Comparison of ENCODE assay signal across 20 cellular contexts in genomic region chr15:43774062-43774461, GRCh38. TPM values are rescaled to one million over a fixed set of nuclear protein-coding genes. Genes with fewer than 3 reads are reported as not detected.
DNase-seq lines count a peak whose midpoint lies in the region; ATAC-seq, FAIRE-seq and TF ChIP-seq lines count a peak whose summit lies in the region.
"Had no signal": no experiment of that assay in that cellular context is flagged by ENCODE, and none has a peak within 500 bp of the region (broad histone marks: within the 10 kb centered on the region; RNA-seq: fewer than 3 reads in every experiment).

No MANE protein-coding gene starts in this region.

- no peak for FAIRE-seq in HepG2 (lab: Jason Lieb, UNC)
- FAIRE-seq: HTR-8/SVneo had no signal

- CTCF ChIA-PET in HepG2 (lab: Yijun Ruan, JAX; ENCODE audit: low intra/inter-chr PET ratio, low total read pairs): no interaction called here

- no peak for TF ChIP-seq EP300 in HepG2 (IDR thresholded peaks at IDR 0.05; ENCODE audit: low read depth in 2 of 2, low read length in 2 of 2)
- TF ChIP-seq EP300 in HepG2 (CRISPR knock-in tag; IDR thresholded peaks at IDR 0.05; ENCODE audit: borderline replicate concordance): no peak

- no TSS peak for BruUV-seq in HepG2 (replicated peaks; lab: Mats Ljungman, UMichigan)

- no peak for TF ChIP-seq RAD21 in HepG2 (CRISPR knock-in tag; IDR thresholded peaks at IDR 0.05)

- H3K9me3 ChIP-seq in HepG2 (ENCODE audit: low read length): no peaks in the 10 kb centered on the region
- no peaks in the 10 kb centered on the region for H3K9me3 ChIP-seq in right lobe of liver
- H3K9me3 ChIP-seq in T-helper 17 cell (ENCODE audit: control insufficient read depth, low read length, poor library complexity, severe bottlenecking): no peaks in the 10 kb centered on the region
- H3K9me3 ChIP-seq: body of pancreas, vagina had no signal

- no peaks in the 10 kb centered on the region for H4K20me1 ChIP-seq in HepG2 (ENCODE audit: insufficient read depth, low read length)

- no peaks in the 10 kb centered on the region for H3K9me3 Mint-ChIP-seq in type B pancreatic cell
- H3K9me3 Mint-ChIP-seq: activated CD4-positive, alpha-beta memory T cell treated with anti-CD3 and anti-CD28 coated beads, Interleukin-2, amount 10 ng/mL, durations not matched to agents 7 days and 5 days; memory B cell; neural progenitor cell had no signal

- no peak overlapping the region for H3K9ac ChIP-seq in HepG2 (ENCODE audit: insufficient read depth, low read depth, low read length)
- H3K9ac ChIP-seq: neural progenitor cell had no signal

- H3K4me3 ChIP-seq in HepG2 (replicated peaks in 1 of 3; ENCODE audit: insufficient read depth in 1 of 3, low read depth in 2 of 3, low read length in 3 of 3): no peak overlapping the region
- H3K4me3 ChIP-seq in right lobe of liver: no peak overlapping the region
- H3K4me3 ChIP-seq: body of pancreas, neural progenitor cell, vagina had no signal

- in situ Hi-C loops in HepG2 (cut with HindIII; ENCODE audit: extremely low pct_ligation_motif_present, low pct_unique_long_range_greater_than_20kb): loop anchor here (10.0 to 25.0 kb wide), 2 partner anchors 259 to 337 kb away; partner anchors contain the start of gene MAP1A

- no peak overlapping the region for H2AFZ ChIP-seq in HepG2 (ENCODE audit: low read length)
- H2AFZ ChIP-seq: neural progenitor cell had no signal

- TF ChIP-seq POLR2A in HepG2 (IDR thresholded peaks at IDR 0.05; ENCODE audit: insufficient read depth in 1 of 2, low read depth in 2 of 2, low read length in 2 of 2): no peak
- no peak for TF ChIP-seq POLR2A in right lobe of liver (IDR thresholded peaks at IDR 0.05)

- H3K27ac Mint-ChIP-seq in T-helper 17 cell (peak overlapping the region; percentile 69), type B pancreatic cell (peak overlapping the region; percentile 69)
- H3K27ac Mint-ChIP-seq: activated CD4-positive, alpha-beta memory T cell treated with anti-CD3 and anti-CD28 coated beads, Interleukin-2, amount 10 ng/mL, durations not matched to agents 7 days and 5 days; memory B cell; neural progenitor cell had no signal

- POLR2A ChIA-PET in HepG2 (lab: Yijun Ruan, JAX): interaction anchor here (0.9 to 4.0 kb wide), 2 partner anchors 16 to 19 kb away, joined by 3 to 31 read pairs; no protein-coding TSS in a partner anchor

- H3K36me3 ChIP-seq in HepG2 (replicated peaks in 1 of 2; ENCODE audit: control insufficient read depth in 1 of 2, insufficient read depth in 2 of 2, low read length in 2 of 2) (peaks cover 6 to 44% of the 10 kb centered on the region in 2 experiments), right lobe of liver (peaks cover 10 to 48% (median 36%) of the 10 kb centered on the region in 4 donors)

- no peak overlapping the region for H3K4me3 Mint-ChIP-seq in T-helper 17 cell
- no peak overlapping the region for H3K4me3 Mint-ChIP-seq in type B pancreatic cell
- H3K4me3 Mint-ChIP-seq: activated CD4-positive, alpha-beta memory T cell treated with anti-CD3 and anti-CD28 coated beads, Interleukin-2, amount 10 ng/mL, durations not matched to agents 7 days and 5 days; memory B cell; neural progenitor cell had no signal

- H3K4me1 ChIP-seq in HepG2 (ENCODE audit: insufficient read depth, low read length): peaks cover 15% of the 10 kb centered on the region
- peaks cover 0 to 7% (median 2%) of the 10 kb centered on the region in 4 donors for H3K4me1 ChIP-seq in right lobe of liver
- H3K4me1 ChIP-seq: neural progenitor cell had no signal

- DNase-seq in HepG2 (ENCODE audit: low spot score) (no peak), right lobe of liver (no peak), T-helper 17 cell (no peak), type B pancreatic cell (ENCODE audit: extremely low spot score, unreplicated experiment) (no peak)
- no peak for DNase-seq in stimulated activated CD4-positive, alpha-beta T cell treated with anti-CD3 and anti-CD28 coated beads, Interleukin-4, amount 100 ng/mL, for 24 hours
- DNase-seq: activated CD4-positive, alpha-beta memory T cell treated with anti-CD3 and anti-CD28 coated beads, Interleukin-2, amount 10 ng/mL, durations not matched to agents 7 days and 5 days; activated effector memory CD4-positive, alpha-beta T cell treated with Interleukin-2 at 50 U/mL for 16 hours; body of pancreas; head of caudate nucleus; islet precursor cell; NCI-H187 treated with DMSO at 0.1 percent for 48 hours; NCI-H524 treated with DMSO at 0.1 percent for 48 hours; stimulated activated CD4-positive, alpha-beta T cell treated with anti-CD3 and anti-CD28 coated beads, Interleukin-15, amount 100 ng/mL, for 24 hours had no signal

- H3K27me3 ChIP-seq in HepG2 (ENCODE audit: control insufficient read depth in 1 of 2, insufficient read depth in 2 of 2, low read length in 2 of 2): no peaks in the 10 kb centered on the region
- H3K27me3 ChIP-seq in right lobe of liver: no peaks in the 10 kb centered on the region
- H3K27me3 ChIP-seq: body of pancreas, vagina had no signal

- TF ChIP-seq CTCF in HepG2 (CRISPR knock-in tag; IDR thresholded peaks at IDR 0.05): no peak
- TF ChIP-seq CTCF in right lobe of liver (IDR thresholded peaks at IDR 0.05): no peak
- TF ChIP-seq CTCF in type B pancreatic cell (conservative IDR thresholded peaks at IDR 0.05): no peak

- H3K27ac ChIP-seq in HepG2 (ENCODE audit: extremely low read length, insufficient read depth, low read length) (no peak overlapping the region), right lobe of liver (no peak overlapping the region)
- H3K27ac ChIP-seq: neural progenitor cell had no signal

- no peaks in the 10 kb centered on the region for H3K79me2 ChIP-seq in HepG2 (ENCODE audit: insufficient read depth, low read length)

- ATAC-seq in HepG2 (no peak), right lobe of liver (no peak), T-helper 17 cell (no peak), GM18867 (IDR thresholded peaks at IDR 0.05; ENCODE audit: unreplicated experiment) (no peak)
- ATAC-seq: body of pancreas, SK-N-SH treated with all-trans-retinoic acid at 6 μM for 48 hours had no signal

- peaks cover 13% of the 10 kb centered on the region for H3K4me1 Mint-ChIP-seq in T-helper 17 cell
- peaks cover 14% of the 10 kb centered on the region for H3K4me1 Mint-ChIP-seq in type B pancreatic cell (ENCODE audit: unreplicated experiment)
- H3K4me1 Mint-ChIP-seq: neural progenitor cell had no signal

- peaks cover 3% of the 10 kb centered on the region for H3K36me3 Mint-ChIP-seq in T-helper 17 cell (ENCODE audit: low read depth)
- H3K36me3 Mint-ChIP-seq in type B pancreatic cell: peaks cover 30% of the 10 kb centered on the region

- H3K4me2 ChIP-seq in HepG2 (ENCODE audit: low read depth, low read length): no peak overlapping the region
- H3K4me2 ChIP-seq: neural progenitor cell had no signal

- intact Hi-C loops in HepG2 (cut with micrococcal nuclease; ENCODE audit: unreplicated experiment) (no loop called here), right lobe of liver (cut with DNase I) (no loop called here)

- H3K27me3 Mint-ChIP-seq in T-helper 17 cell (no peaks in the 10 kb centered on the region), type B pancreatic cell (no peaks in the 10 kb centered on the region)
- H3K27me3 Mint-ChIP-seq: memory B cell had no signal

- WGBS in HepG2 (ENCODE audit: low lambda C conversion rate): 80% methylated on average over 4 of the region's 4 CpGs
- WGBS in right lobe of liver (ENCODE audit: insufficient coverage, low coverage, low lambda C conversion rate, missing lambda C conversion rate): 43% methylated on average over 4 of the region's 4 CpGs

RNA-seq across cellular contexts. Expression of gene ELL3, which starts 2.7 kb away (rescaled TPM):
- total RNA-seq in HepG2 (2016; rRNA removed; fragmentation: Illumina TruSeq; extraction: Trizol): 5.8 and 6.1 TPM in 2 replicates
- 1.9 and 3.2 TPM in 2 replicates for total RNA-seq in HepG2 (2016; cell fraction: cytosol; rRNA removed; fragmentation: Illumina TruSeq; extraction: Trizol; ENCODE audit: low read depth)
- total RNA-seq in HepG2 (2016; cell fraction: insoluble cytoplasmic fraction; rRNA removed; fragmentation: Illumina TruSeq; extraction: Trizol): 6.7 and 7.2 TPM in 2 replicates
- 2.9 and 3.4 TPM in 2 replicates for total RNA-seq in HepG2 (2016; cell fraction: membrane; rRNA removed; fragmentation: Illumina TruSeq; extraction: Trizol)
- 5.9 and 8.5 TPM in 2 replicates for total RNA-seq in HepG2 (2016; cell fraction: nucleus; rRNA removed; fragmentation: Illumina TruSeq; extraction: Trizol)
- 8.8 and 9.1 TPM in 2 replicates for polyA plus RNA-seq in HepG2 (2011; rRNA removed)
- 5.0 and 6.3 TPM in 2 replicates for polyA plus RNA-seq in HepG2 (2011; cell fraction: cytosol; rRNA removed)
- polyA plus RNA-seq in HepG2 (2011; cell fraction: nucleus; rRNA removed): 18.3 and 18.6 TPM in 2 replicates
- polyA plus RNA-seq in HepG2 (2012): 4.2 and 4.8 TPM in 2 replicates
- 1.6 and 1.7 TPM in 2 replicates for polyA plus RNA-seq in HepG2 (2016; cell fraction: cytosol; fragmentation: Illumina TruSeq; extraction: Trizol; ENCODE audit: low read depth)
- polyA plus RNA-seq in HepG2 (2016; cell fraction: insoluble cytoplasmic fraction; fragmentation: Illumina TruSeq; extraction: Trizol; ENCODE audit: low read depth): 5.0 and 5.2 TPM in 2 replicates
- 1.9 and 3.1 TPM in 2 replicates for polyA plus RNA-seq in HepG2 (2016; cell fraction: membrane; fragmentation: Illumina TruSeq; extraction: Trizol; ENCODE audit: low read depth)
- 8.2 and 10.0 TPM in 2 replicates for polyA plus RNA-seq in HepG2 (2016; cell fraction: nucleus; fragmentation: Illumina TruSeq; extraction: Trizol; ENCODE audit: insufficient read depth, low read depth)
- polyA minus RNA-seq in HepG2 (2011; rRNA and poly(A)+ RNA removed; ENCODE audit: low replicate concordance): 15.0 and 20.6 TPM in 2 replicates
- 3.4 and 3.7 TPM in 2 replicates for polyA minus RNA-seq in HepG2 (2011; cell fraction: cytosol; rRNA and poly(A)+ RNA removed)
- polyA minus RNA-seq in HepG2 (2011; cell fraction: nucleus; rRNA and poly(A)+ RNA removed): 9.5 and 9.9 TPM in 2 replicates
- 1 to 10 TPM in 5 of 6 experiments, under 1 TPM in 1; 0.39 to 2.0 (median 1.7) TPM for total RNA-seq in right lobe of liver
- total RNA-seq in T-helper 17 cell: under 1 TPM; 0.63 to 0.97 TPM
- total RNA-seq in type B pancreatic cell (ENCODE audit: low replicate concordance): 4.1 and 9.8 TPM in 2 replicates

RNA-seq across cellular contexts. Expression of gene SERF2, which starts 18.1 kb away (rescaled TPM):
- total RNA-seq in HepG2 (2016; rRNA removed; fragmentation: Illumina TruSeq; extraction: Trizol) (1,257 and 1,308 TPM in 2 replicates), right lobe of liver (100 to 1,000 TPM; 454 to 694 (median 611) TPM), T-helper 17 cell (100 to 1,000 TPM; 424 to 465 TPM), type B pancreatic cell (ENCODE audit: low replicate concordance) (805 and 910 TPM in 2 replicates)
- 535 and 754 TPM in 2 replicates for total RNA-seq in HepG2 (2016; cell fraction: cytosol; rRNA removed; fragmentation: Illumina TruSeq; extraction: Trizol; ENCODE audit: low read depth)
- total RNA-seq in HepG2 (2016; cell fraction: insoluble cytoplasmic fraction; rRNA removed; fragmentation: Illumina TruSeq; extraction: Trizol): 1,238 and 1,246 TPM in 2 replicates
- total RNA-seq in HepG2 (2016; cell fraction: membrane; rRNA removed; fragmentation: Illumina TruSeq; extraction: Trizol): 987 and 1,243 TPM in 2 replicates
- 431 and 520 TPM in 2 replicates for total RNA-seq in HepG2 (2016; cell fraction: nucleus; rRNA removed; fragmentation: Illumina TruSeq; extraction: Trizol)
- polyA plus RNA-seq in HepG2 (2011; rRNA removed): 707 and 811 TPM in 2 replicates
- 569 and 1,388 TPM in 2 replicates for polyA plus RNA-seq in HepG2 (2011; cell fraction: cytosol; rRNA removed)
- polyA plus RNA-seq in HepG2 (2011; cell fraction: nucleus; rRNA removed): 699 and 772 TPM in 2 replicates
- polyA plus RNA-seq in HepG2 (2012): 584 and 625 TPM in 2 replicates
- 501 and 704 TPM in 2 replicates for polyA plus RNA-seq in HepG2 (2016; cell fraction: cytosol; fragmentation: Illumina TruSeq; extraction: Trizol; ENCODE audit: low read depth)
- polyA plus RNA-seq in HepG2 (2016; cell fraction: insoluble cytoplasmic fraction; fragmentation: Illumina TruSeq; extraction: Trizol; ENCODE audit: low read depth): 1,095 and 1,148 TPM in 2 replicates
- 829 and 1,016 TPM in 2 replicates for polyA plus RNA-seq in HepG2 (2016; cell fraction: membrane; fragmentation: Illumina TruSeq; extraction: Trizol; ENCODE audit: low read depth)
- polyA plus RNA-seq in HepG2 (2016; cell fraction: nucleus; fragmentation: Illumina TruSeq; extraction: Trizol; ENCODE audit: insufficient read depth, low read depth): 767 and 788 TPM in 2 replicates
- polyA minus RNA-seq in HepG2 (2011; rRNA and poly(A)+ RNA removed; ENCODE audit: low replicate concordance): 804 and 856 TPM in 2 replicates
- polyA minus RNA-seq in HepG2 (2011; cell fraction: cytosol; rRNA and poly(A)+ RNA removed): 126 and 152 TPM in 2 replicates
- polyA minus RNA-seq in HepG2 (2011; cell fraction: nucleus; rRNA and poly(A)+ RNA removed): 163 and 169 TPM in 2 replicates

RNA-seq across cellular contexts. Expression of gene SERINC4, which starts 26.0 kb away (rescaled TPM):
- total RNA-seq in HepG2 (2016; rRNA removed; fragmentation: Illumina TruSeq; extraction: Trizol) (not detected in 2 replicates), right lobe of liver (under 1 TPM in 2 of 6 experiments, not detected in 4; 0.22 to 0.26 TPM), T-helper 17 cell (under 1 TPM in 1 of 2 donors, not detected in 1; 0.32 TPM), type B pancreatic cell (ENCODE audit: low replicate concordance) (0.14 and 0.17 TPM in 2 replicates)
- total RNA-seq in HepG2 (2016; cell fraction: cytosol; rRNA removed; fragmentation: Illumina TruSeq; extraction: Trizol; ENCODE audit: low read depth): not detected in 2 replicates
- total RNA-seq in HepG2 (2016; cell fraction: insoluble cytoplasmic fraction; rRNA removed; fragmentation: Illumina TruSeq; extraction: Trizol): 0.09 TPM in 1 of 2 replicates, not detected in the other
- not detected in 2 replicates for total RNA-seq in HepG2 (2016; cell fraction: membrane; rRNA removed; fragmentation: Illumina TruSeq; extraction: Trizol)
- total RNA-seq in HepG2 (2016; cell fraction: nucleus; rRNA removed; fragmentation: Illumina TruSeq; extraction: Trizol): not detected in 2 replicates
- polyA plus RNA-seq in HepG2 (2011; rRNA removed): 0.04 TPM in 1 of 2 replicates, not detected in the other
- not detected in 2 replicates for polyA plus RNA-seq in HepG2 (2011; cell fraction: cytosol; rRNA removed)
- polyA plus RNA-seq in HepG2 (2011; cell fraction: nucleus; rRNA removed): 0.10 TPM in 2 replicates
- not detected in 2 replicates for polyA plus RNA-seq in HepG2 (2012)
- not detected in 2 replicates for polyA plus RNA-seq in HepG2 (2016; cell fraction: cytosol; fragmentation: Illumina TruSeq; extraction: Trizol; ENCODE audit: low read depth)
- not detected in 2 replicates for polyA plus RNA-seq in HepG2 (2016; cell fraction: insoluble cytoplasmic fraction; fragmentation: Illumina TruSeq; extraction: Trizol; ENCODE audit: low read depth)
- polyA plus RNA-seq in HepG2 (2016; cell fraction: membrane; fragmentation: Illumina TruSeq; extraction: Trizol; ENCODE audit: low read depth): not detected in 2 replicates
- not detected in 2 replicates for polyA plus RNA-seq in HepG2 (2016; cell fraction: nucleus; fragmentation: Illumina TruSeq; extraction: Trizol; ENCODE audit: insufficient read depth, low read depth)
- polyA minus RNA-seq in HepG2 (2011; rRNA and poly(A)+ RNA removed; ENCODE audit: low replicate concordance): 2.4 TPM in 1 of 2 replicates, not detected in the other
- not detected in 2 replicates for polyA minus RNA-seq in HepG2 (2011; cell fraction: cytosol; rRNA and poly(A)+ RNA removed)
- 0.13 TPM in 1 of 2 replicates, not detected in the other for polyA minus RNA-seq in HepG2 (2011; cell fraction: nucleus; rRNA and poly(A)+ RNA removed)
- total RNA-seq: body of pancreas, M059J, vagina had no signal

RNA-seq across cellular contexts. Expression of gene HYPK, which starts 26.3 kb away (rescaled TPM):
- total RNA-seq in HepG2 (2016; rRNA removed; fragmentation: Illumina TruSeq; extraction: Trizol): 9.4 and 13.5 TPM in 2 replicates
- total RNA-seq in HepG2 (2016; cell fraction: cytosol; rRNA removed; fragmentation: Illumina TruSeq; extraction: Trizol; ENCODE audit: low read depth): 9.3 and 10.3 TPM in 2 replicates
- total RNA-seq in HepG2 (2016; cell fraction: insoluble cytoplasmic fraction; rRNA removed; fragmentation: Illumina TruSeq; extraction: Trizol): 12.9 and 17.9 TPM in 2 replicates
- 10.1 and 12.4 TPM in 2 replicates for total RNA-seq in HepG2 (2016; cell fraction: membrane; rRNA removed; fragmentation: Illumina TruSeq; extraction: Trizol)
- total RNA-seq in HepG2 (2016; cell fraction: nucleus; rRNA removed; fragmentation: Illumina TruSeq; extraction: Trizol): 18.0 and 18.7 TPM in 2 replicates
- polyA plus RNA-seq in HepG2 (2011; rRNA removed): 12.7 and 16.5 TPM in 2 replicates
- polyA plus RNA-seq in HepG2 (2011; cell fraction: cytosol; rRNA removed): 1.7 and 1.9 TPM in 2 replicates
- polyA plus RNA-seq in HepG2 (2011; cell fraction: nucleus; rRNA removed): 16.8 and 20.9 TPM in 2 replicates
- polyA plus RNA-seq in HepG2 (2012): 4.8 and 7.1 TPM in 2 replicates
- polyA plus RNA-seq in HepG2 (2016; cell fraction: cytosol; fragmentation: Illumina TruSeq; extraction: Trizol; ENCODE audit: low read depth): 1.4 and 1.7 TPM in 2 replicates
- 3.9 and 4.7 TPM in 2 replicates for polyA plus RNA-seq in HepG2 (2016; cell fraction: insoluble cytoplasmic fraction; fragmentation: Illumina TruSeq; extraction: Trizol; ENCODE audit: low read depth)
- polyA plus RNA-seq in HepG2 (2016; cell fraction: membrane; fragmentation: Illumina TruSeq; extraction: Trizol; ENCODE audit: low read depth): 1.9 and 3.9 TPM in 2 replicates
- 12.2 and 12.8 TPM in 2 replicates for polyA plus RNA-seq in HepG2 (2016; cell fraction: nucleus; fragmentation: Illumina TruSeq; extraction: Trizol; ENCODE audit: insufficient read depth, low read depth)
- polyA minus RNA-seq in HepG2 (2011; rRNA and poly(A)+ RNA removed; ENCODE audit: low replicate concordance): 6.7 and 7.4 TPM in 2 replicates
- polyA minus RNA-seq in HepG2 (2011; cell fraction: cytosol; rRNA and poly(A)+ RNA removed): 4.2 and 8.4 TPM in 2 replicates
- 24.1 and 29.1 TPM in 2 replicates for polyA minus RNA-seq in HepG2 (2011; cell fraction: nucleus; rRNA and poly(A)+ RNA removed)
- 10 to 100 TPM in 3 of 6 experiments, 1 to 10 TPM in 3; 6.1 to 17.4 (median 9.1) TPM for total RNA-seq in right lobe of liver
- total RNA-seq in T-helper 17 cell: 10 to 100 TPM; 15.7 to 22.8 TPM
- 14.9 and 17.2 TPM in 2 replicates for total RNA-seq in type B pancreatic cell (ENCODE audit: low replicate concordance)

RNA-seq across cellular contexts. Expression of gene PDIA3, which starts 27.8 kb away (rescaled TPM):
- 210 and 433 TPM in 2 replicates for total RNA-seq in HepG2 (2016; rRNA removed; fragmentation: Illumina TruSeq; extraction: Trizol)
- total RNA-seq in HepG2 (2016; cell fraction: cytosol; rRNA removed; fragmentation: Illumina TruSeq; extraction: Trizol; ENCODE audit: low read depth): 12.7 and 13.8 TPM in 2 replicates
- 183 and 445 TPM in 2 replicates for total RNA-seq in HepG2 (2016; cell fraction: insoluble cytoplasmic fraction; rRNA removed; fragmentation: Illumina TruSeq; extraction: Trizol)
- 33.7 and 42.9 TPM in 2 replicates for total RNA-seq in HepG2 (2016; cell fraction: membrane; rRNA removed; fragmentation: Illumina TruSeq; extraction: Trizol)
- 353 and 410 TPM in 2 replicates for total RNA-seq in HepG2 (2016; cell fraction: nucleus; rRNA removed; fragmentation: Illumina TruSeq; extraction: Trizol)
- 198 and 238 TPM in 2 replicates for polyA plus RNA-seq in HepG2 (2011; rRNA removed)
- polyA plus RNA-seq in HepG2 (2011; cell fraction: cytosol; rRNA removed): 75.2 and 130 TPM in 2 replicates
- 59.8 and 75.6 TPM in 2 replicates for polyA plus RNA-seq in HepG2 (2011; cell fraction: nucleus; rRNA removed)
- polyA plus RNA-seq in HepG2 (2012): 499 and 545 TPM in 2 replicates
- polyA plus RNA-seq in HepG2 (2016; cell fraction: cytosol; fragmentation: Illumina TruSeq; extraction: Trizol; ENCODE audit: low read depth): 29.1 and 30.8 TPM in 2 replicates
- polyA plus RNA-seq in HepG2 (2016; cell fraction: insoluble cytoplasmic fraction; fragmentation: Illumina TruSeq; extraction: Trizol; ENCODE audit: low read depth): 242 and 258 TPM in 2 replicates
- 44.4 and 48.4 TPM in 2 replicates for polyA plus RNA-seq in HepG2 (2016; cell fraction: membrane; fragmentation: Illumina TruSeq; extraction: Trizol; ENCODE audit: low read depth)
- polyA plus RNA-seq in HepG2 (2016; cell fraction: nucleus; fragmentation: Illumina TruSeq; extraction: Trizol; ENCODE audit: insufficient read depth, low read depth): 667 and 733 TPM in 2 replicates
- polyA minus RNA-seq in HepG2 (2011; rRNA and poly(A)+ RNA removed; ENCODE audit: low replicate concordance): 14.8 and 51.5 TPM in 2 replicates
- 101 and 125 TPM in 2 replicates for polyA minus RNA-seq in HepG2 (2011; cell fraction: cytosol; rRNA and poly(A)+ RNA removed)
- 36.3 and 49.1 TPM in 2 replicates for polyA minus RNA-seq in HepG2 (2011; cell fraction: nucleus; rRNA and poly(A)+ RNA removed)
- total RNA-seq in right lobe of liver: 100 to 1,000 TPM; 203 to 511 (median 317) TPM
- total RNA-seq in T-helper 17 cell: 100 to 1,000 TPM; 168 to 170 TPM
- total RNA-seq in type B pancreatic cell (ENCODE audit: low replicate concordance): 508 and 604 TPM in 2 replicates
